25 cellular contexts compared by ENCODE assay signal in genomic region chrX:144253356-144253755, GRCh38.
"Had no signal": no experiment of that assay in that cellular context is flagged by ENCODE, and none has a peak within 500 bp of the region (broad histone marks: within the 10 kb centered on the region; RNA-seq: fewer than 3 reads in every experiment).

No MANE protein-coding gene starts in this region.

- H3K27ac Mint-ChIP-seq: mesothelial cell of epicardium; naive thymus-derived CD4-positive, alpha-beta T cell; natural killer cell treated with Interleukin-12 subunit alpha and Interleukin-12 subunit beta and Interleukin-15 and Interleukin-18, amount 100 ng/mL, for 72 hours; stimulated activated naive B cell treated with anti-CD40 and anti-IgM and Interleukin-4, amounts not matched to agents 10 μg/mL and 1 μg/mL and 100 μg/mL, for 72 hours had no signal

- H3K4me1 Mint-ChIP-seq: mesothelial cell of epicardium; naive thymus-derived CD4-positive, alpha-beta T cell; neural crest cell; stimulated activated naive B cell treated with anti-CD40 and anti-IgM and Interleukin-4, amounts not matched to agents 10 μg/mL and 1 μg/mL and 100 μg/mL, for 72 hours had no signal

- DNase-seq: heart right ventricle; islet precursor cell; left lung; lower lobe of right lung; mesendoderm; naive thymus-derived CD4-positive, alpha-beta T cell; nucleus accumbens; pancreas; posterior cingulate gyrus; retina; right cardiac atrium; stimulated activated CD4-positive, alpha-beta T cell treated with anti-CD3 and anti-CD28 coated beads, Interleukin-12 subunit alpha, Interleukin-12 subunit beta, amount 100 ng/mL, for 4 hours; stimulated activated CD4-positive, alpha-beta T cell treated with anti-CD3 and anti-CD28 coated beads, Interleukin-15, amount 100 ng/mL, for 24 hours; stimulated activated CD4-positive, alpha-beta T cell treated with anti-CD3 and anti-CD28 coated beads, Interleukin-2, amount 100 ng/mL, for 24 hours; stimulated activated CD4-positive, alpha-beta T cell treated with anti-CD3 and anti-CD28 coated beads, Interleukin-4, amount 100 ng/mL, for 1 hour; stimulated activated naive B cell treated with anti-CD40 and anti-IgM and Interleukin-4, amounts not matched to agents 10 μg/mL and 1 μg/mL and 100 μg/mL, for 72 hours; stimulated activated naive CD8-positive, alpha-beta T cell treated with anti-CD3 and anti-CD28 coated beads, Interleukin-15, Interleukin-2, amounts not matched to agents 100 U/mL and 50 U/mL, for 24 hours; stomach; tibial artery; trophoblast cell; upper lobe of right lung had no signal

- H3K4me3 Mint-ChIP-seq: mesothelial cell of epicardium; naive thymus-derived CD4-positive, alpha-beta T cell; natural killer cell treated with Interleukin-12 subunit alpha and Interleukin-12 subunit beta and Interleukin-15 and Interleukin-18, amount 100 ng/mL, for 72 hours; neural crest cell; stimulated activated naive B cell treated with anti-CD40 and anti-IgM and Interleukin-4, amounts not matched to agents 10 μg/mL and 1 μg/mL and 100 μg/mL, for 72 hours had no signal

- H3K36me3 Mint-ChIP-seq: mesothelial cell of epicardium; naive thymus-derived CD4-positive, alpha-beta T cell; natural killer cell treated with Interleukin-12 subunit alpha and Interleukin-12 subunit beta and Interleukin-15 and Interleukin-18, amount 100 ng/mL, for 72 hours; stimulated activated naive B cell treated with anti-CD40 and anti-IgM and Interleukin-4, amounts not matched to agents 10 μg/mL and 1 μg/mL and 100 μg/mL, for 72 hours had no signal

- H3K27me3 Mint-ChIP-seq: naive thymus-derived CD4-positive, alpha-beta T cell; natural killer cell treated with Interleukin-12 subunit alpha and Interleukin-12 subunit beta and Interleukin-15 and Interleukin-18, amount 100 ng/mL, for 72 hours; stimulated activated naive B cell treated with anti-CD40 and anti-IgM and Interleukin-4, amounts not matched to agents 10 μg/mL and 1 μg/mL and 100 μg/mL, for 72 hours had no signal

- ATAC-seq: heart right ventricle; left lung; lower lobe of right lung; naive thymus-derived CD4-positive, alpha-beta T cell; natural killer cell treated with Interleukin-12 subunit alpha and Interleukin-12 subunit beta and Interleukin-15 and Interleukin-18, amount 100 ng/mL, for 72 hours; pancreas; right cardiac atrium; sciatic nerve; stimulated activated naive B cell treated with anti-CD40 and anti-IgM and Interleukin-4, amounts not matched to agents 10 μg/mL and 1 μg/mL and 100 μg/mL, for 72 hours; stimulated activated naive CD8-positive, alpha-beta T cell treated with anti-CD3 and anti-CD28 coated beads, Interleukin-15, Interleukin-2, amounts not matched to agents 100 U/mL and 50 U/mL, for 24 hours; upper lobe of right lung had no signal
